ENCODE assay signal across 18 cellular contexts in genomic region chr6:13526339-13526717, GRCh38. TPM values are rescaled to one million over a fixed set of nuclear protein-coding genes. Genes with fewer than 3 reads are reported as not detected.
A peak's percentile ranks its signal among the peaks of the same experiment; 100 is the strongest.
DNase-seq lines count a peak whose midpoint lies in the region; ATAC-seq, FAIRE-seq and TF ChIP-seq lines count a peak whose summit lies in the region.
"Had no signal": no experiment of that assay in that cellular context is flagged by ENCODE, and none has a peak within 500 bp of the region (broad histone marks: within the 10 kb centered on the region; RNA-seq: fewer than 3 reads in every experiment).

No MANE protein-coding gene starts in this region.

- peaks cover 0 to 21% (median 7%) of the 10 kb centered on the region in 4 donors for H3K4me1 Mint-ChIP-seq in CD4-positive, CD25-positive, alpha-beta regulatory T cell
- peaks cover 24% of the 10 kb centered on the region for H3K4me1 Mint-ChIP-seq in activated naive CD8-positive, alpha-beta T cell treated with anti-CD3 and anti-CD28 coated beads, Interleukin-2, amount 50 U/mL, for 24 hours
- H3K4me1 Mint-ChIP-seq in natural killer cell treated with Interleukin-12 subunit alpha and Interleukin-12 subunit beta and Interleukin-15 and Interleukin-18, amount 100 ng/mL, for 72 hours (ENCODE audit: low read depth in 2 of 2), result peaks cover 13 to 14% of the 10 kb centered on the region in 2 donors

- H3K27me3 ChIP-seq in CD4-positive, CD25-positive, alpha-beta regulatory T cell (ENCODE audit: control insufficient read depth, insufficient read depth, low read length), result no peaks in the 10 kb centered on the region
- H3K27me3 ChIP-seq: BE2C, breast epithelium, MG63, testis had no signal

- peak; percentile 70 for FAIRE-seq in GM19239 (lab: Jason Lieb, UNC)

- H3K36me3 ChIP-seq in CD4-positive, CD25-positive, alpha-beta regulatory T cell (ENCODE audit: control insufficient read depth, insufficient read depth, low read length), result no peaks in the 10 kb centered on the region
- H3K36me3 ChIP-seq in mucosa of descending colon (ENCODE audit: low read depth), result no peaks in the 10 kb centered on the region
- H3K36me3 ChIP-seq: BE2C, breast epithelium, MG63 had no signal

- DNase-seq in CD4-positive, CD25-positive, alpha-beta regulatory T cell, result no peak
- DNase-seq in GM19239 (ENCODE audit: insufficient read length, low spot score) (no peak), mucosa of descending colon (no peak), foreskin melanocyte (no peak), DMS79 (lab: John Stamatoyannopoulos, UW) (no peak), NCI-H146 (lab: John Stamatoyannopoulos, UW) (no peak)
- no peak for DNase-seq in activated naive CD8-positive, alpha-beta T cell treated with anti-CD3 and anti-CD28 coated beads, Interleukin-2, amount 50 U/mL, for 24 hours
- DNase-seq in natural killer cell treated with Interleukin-12 subunit alpha and Interleukin-12 subunit beta and Interleukin-15 and Interleukin-18, amount 100 ng/mL, for 72 hours (ENCODE audit: low spot score), result no peak
- DNase-seq: activated CD4-positive, CD25-positive, alpha-beta regulatory T cell treated with anti-CD3 and anti-CD28 coated beads, Interleukin-2, amount 50 U/mL, for 72 hours; BE2C; effector memory CD4-positive, alpha-beta T cell; testis had no signal

- no peaks in the 10 kb centered on the region for H3K9me3 ChIP-seq in CD4-positive, CD25-positive, alpha-beta regulatory T cell (ENCODE audit: control insufficient read depth in 2 of 2, low read length in 2 of 2)
- H3K9me3 ChIP-seq in mucosa of descending colon, result no peaks in the 10 kb centered on the region
- H3K9me3 ChIP-seq: BE2C, breast epithelium, MG63, testis had no signal

- no peak overlapping the region for H3K27ac ChIP-seq in CD4-positive, CD25-positive, alpha-beta regulatory T cell (ENCODE audit: insufficient read depth, low read length, poor library complexity, severe bottlenecking)
- H3K27ac ChIP-seq: GM23248 had no signal

- H3K9me3 Mint-ChIP-seq in CD4-positive, CD25-positive, alpha-beta regulatory T cell, result no peaks in the 10 kb centered on the region
- no peaks in the 10 kb centered on the region for H3K9me3 Mint-ChIP-seq in activated naive CD8-positive, alpha-beta T cell treated with anti-CD3 and anti-CD28 coated beads, Interleukin-2, amount 50 U/mL, for 24 hours
- H3K9me3 Mint-ChIP-seq in natural killer cell treated with Interleukin-12 subunit alpha and Interleukin-12 subunit beta and Interleukin-15 and Interleukin-18, amount 100 ng/mL, for 72 hours, result no peaks in the 10 kb centered on the region
- H3K9me3 Mint-ChIP-seq: activated naive CD4-positive, alpha-beta T cell treated with anti-CD3 and anti-CD28 coated beads, Interleukin-2, amount 50 U/mL, for 72 hours; nephron had no signal

- peaks cover 11% of the 10 kb centered on the region for H3K27me3 Mint-ChIP-seq in CD4-positive, CD25-positive, alpha-beta regulatory T cell
- H3K27me3 Mint-ChIP-seq in activated naive CD8-positive, alpha-beta T cell treated with anti-CD3 and anti-CD28 coated beads, Interleukin-2, amount 50 U/mL, for 24 hours, result no peaks in the 10 kb centered on the region
- no peaks in the 10 kb centered on the region for H3K27me3 Mint-ChIP-seq in natural killer cell treated with Interleukin-12 subunit alpha and Interleukin-12 subunit beta and Interleukin-15 and Interleukin-18, amount 100 ng/mL, for 72 hours

- peaks cover 11% of the 10 kb centered on the region for H3K4me1 ChIP-seq in CD4-positive, CD25-positive, alpha-beta regulatory T cell (ENCODE audit: control insufficient read depth, insufficient read depth, low read length, poor library complexity, severe bottlenecking)
- peaks cover 40% of the 10 kb centered on the region for H3K4me1 ChIP-seq in mucosa of descending colon (ENCODE audit: low read depth)
- H3K4me1 ChIP-seq: BE2C, breast epithelium, testis had no signal

- TF ChIP-seq CTCF in mucosa of descending colon (IDR thresholded peaks at IDR 0.05), result no peak

- peak overlapping the region in 1 of 4 donors; percentile 51 for H3K4me3 Mint-ChIP-seq in CD4-positive, CD25-positive, alpha-beta regulatory T cell
- peak overlapping the region; percentile 25 for H3K4me3 Mint-ChIP-seq in activated naive CD8-positive, alpha-beta T cell treated with anti-CD3 and anti-CD28 coated beads, Interleukin-2, amount 50 U/mL, for 24 hours
- H3K4me3 Mint-ChIP-seq in natural killer cell treated with Interleukin-12 subunit alpha and Interleukin-12 subunit beta and Interleukin-15 and Interleukin-18, amount 100 ng/mL, for 72 hours, result peak overlapping the region; percentile 16
- H3K4me3 Mint-ChIP-seq: nephron had no signal

- intact Hi-C loops in mucosa of descending colon (cut with DNase I, micrococcal nuclease), result no loop called here

- no peak overlapping the region for H3K4me3 ChIP-seq in CD4-positive, CD25-positive, alpha-beta regulatory T cell (ENCODE audit: low read depth, low read length)
- H3K4me3 ChIP-seq in mucosa of descending colon, result no peak overlapping the region
- H3K4me3 ChIP-seq: breast epithelium, GM23248, MG63, testis had no signal

- peak overlapping the region; percentile 33 to 66 (median 60) for H3K27ac Mint-ChIP-seq in CD4-positive, CD25-positive, alpha-beta regulatory T cell
- H3K27ac Mint-ChIP-seq in activated naive CD8-positive, alpha-beta T cell treated with anti-CD3 and anti-CD28 coated beads, Interleukin-2, amount 50 U/mL, for 24 hours, result peak overlapping the region; percentile 64
- H3K27ac Mint-ChIP-seq in natural killer cell treated with Interleukin-12 subunit alpha and Interleukin-12 subunit beta and Interleukin-15 and Interleukin-18, amount 100 ng/mL, for 72 hours, result peak overlapping the region in 1 of 2 donors; percentile 80
- H3K27ac Mint-ChIP-seq: nephron had no signal

- ATAC-seq in CD4-positive, CD25-positive, alpha-beta regulatory T cell (ENCODE audit: low read depth in 2 of 2), result no peak
- ATAC-seq in activated naive CD8-positive, alpha-beta T cell treated with anti-CD3 and anti-CD28 coated beads, Interleukin-2, amount 50 U/mL, for 24 hours, result no peak
- no peak for ATAC-seq in natural killer cell treated with Interleukin-12 subunit alpha and Interleukin-12 subunit beta and Interleukin-15 and Interleukin-18, amount 100 ng/mL, for 72 hours
- no peak for ATAC-seq in mucosa of descending colon
- ATAC-seq: left lobe of liver had no signal

- no peaks in the 10 kb centered on the region for H3K36me3 Mint-ChIP-seq in CD4-positive, CD25-positive, alpha-beta regulatory T cell
- no peaks in the 10 kb centered on the region for H3K36me3 Mint-ChIP-seq in activated naive CD8-positive, alpha-beta T cell treated with anti-CD3 and anti-CD28 coated beads, Interleukin-2, amount 50 U/mL, for 24 hours (ENCODE audit: low read depth)
- no peaks in the 10 kb centered on the region for H3K36me3 Mint-ChIP-seq in natural killer cell treated with Interleukin-12 subunit alpha and Interleukin-12 subunit beta and Interleukin-15 and Interleukin-18, amount 100 ng/mL, for 72 hours
- H3K36me3 Mint-ChIP-seq: activated naive CD4-positive, alpha-beta T cell treated with anti-CD3 and anti-CD28 coated beads, Interleukin-2, amount 50 U/mL, for 72 hours had no signal

RNA-seq across cellular contexts. Expression of gene GFOD1, which starts 38.9 kb away (rescaled TPM):
- total RNA-seq in CD4-positive, CD25-positive, alpha-beta regulatory T cell, result 1.8 TPM
- polyA plus RNA-seq in CD4-positive, CD25-positive, alpha-beta regulatory T cell, result under 1 TPM; 0.06 to 0.37 (median 0.13) TPM
- total RNA-seq in natural killer cell treated with Interleukin-12 subunit alpha and Interleukin-12 subunit beta and Interleukin-15 and Interleukin-18, amount 100 ng/mL, for 72 hours, result 10 to 100 TPM in 1 of 2 donors, 1 to 10 TPM in 1; 9.7 to 12.1 TPM
- total RNA-seq in mucosa of descending colon, result 10 to 100 TPM; 10.4 to 22.4 (median 13.2) TPM

RNA-seq across cellular contexts. Expression of gene SIRT5, which starts 48.1 kb away (rescaled TPM):
- total RNA-seq in CD4-positive, CD25-positive, alpha-beta regulatory T cell, result 8.2 TPM
- polyA plus RNA-seq in CD4-positive, CD25-positive, alpha-beta regulatory T cell, result 10 to 100 TPM in 3 of 4 donors, 1 to 10 TPM in 1; 9.7 to 12.5 (median 11.2) TPM
- total RNA-seq in natural killer cell treated with Interleukin-12 subunit alpha and Interleukin-12 subunit beta and Interleukin-15 and Interleukin-18, amount 100 ng/mL, for 72 hours, result 1 to 10 TPM; 4.7 to 6.9 TPM
- 10 to 100 TPM; 15.9 to 21.1 (median 16.5) TPM for total RNA-seq in mucosa of descending colon
